ENCODE assay signal across 28 cellular contexts in genomic region chr12:126773491-126773890, GRCh38.
"Had no signal": no experiment of that assay in that cellular context is flagged by ENCODE, and none has a peak within 500 bp of the region (broad histone marks: within the 10 kb centered on the region; RNA-seq: fewer than 3 reads in every experiment).

No MANE protein-coding gene starts in this region.

- H3K27ac Mint-ChIP-seq: stimulated activated naive B cell treated with anti-CD40 and anti-IgM and Interleukin-4, amounts not matched to agents 10 μg/mL and 1 μg/mL and 100 μg/mL, for 72 hours had no signal

- H3K27me3 Mint-ChIP-seq: activated B cell treated with CpG ODN at 0.5 μM for 24 hours; activated T-helper 17 cell treated with anti-CD3 and anti-CD28 coated beads, Interleukin-2, amount 50 U/mL, for 72 hours; stimulated activated naive B cell treated with anti-CD40 and anti-IgM and Interleukin-4, amounts not matched to agents 10 μg/mL and 1 μg/mL and 100 μg/mL, for 72 hours had no signal

- DNase-seq: activated B cell treated with CpG ODN at 0.5 μM for 24 hours; activated CD4-positive, alpha-beta T cell treated with anti-CD3 and anti-CD28 coated beads for 4 hours; activated CD4-positive, alpha-beta T cell treated with anti-CD3 and anti-CD28 coated beads, Interleukin-2, amount 50 U/mL, for 4 hours; activated CD8-positive, alpha-beta memory T cell treated with anti-CD3 and anti-CD28 coated beads, Interleukin-2, amount 50 U/mL, for 48 hours; activated gamma-delta T cell treated with Interleukin-2 at 50 U/mL for 16 hours; activated naive CD4-positive, alpha-beta T cell treated with anti-CD3 and anti-CD28 coated beads, Interleukin-2, amount 50 U/mL, for 16 hours; activated T-cell treated with anti-CD3 and anti-CD28 coated beads, Interleukin-2, amount 50 U/mL, for 4 hours; dermis blood vessel endothelial cell; effector CD4-positive, alpha-beta T cell; islet precursor cell; left colon; midbrain; naive thymus-derived CD8-positive, alpha-beta T cell; nucleus accumbens; pancreas; retina; stimulated activated CD4-positive, alpha-beta T cell treated with anti-CD3 and anti-CD28 coated beads, Interleukin-12 subunit alpha, Interleukin-12 subunit beta, amount 100 ng/mL, for 4 hours; stimulated activated CD4-positive, alpha-beta T cell treated with anti-CD3 and anti-CD28 coated beads, Interleukin-4, amount 100 ng/mL, for 1 hour; stimulated activated naive B cell treated with anti-CD40 and anti-IgM and Interleukin-4, amounts not matched to agents 10 μg/mL and 1 μg/mL and 100 μg/mL, for 72 hours had no signal

- H3K4me2 ChIP-seq: hepatocyte had no signal

- H3K4me3 ChIP-seq: breast epithelium, gastroesophageal sphincter, hepatocyte, pancreas, prostate gland, skin epidermis, tibial nerve had no signal

- H3K27me3 ChIP-seq: breast epithelium, gastroesophageal sphincter, pancreas, tibial nerve had no signal

- H3K4me1 ChIP-seq: breast epithelium, gastroesophageal sphincter, prostate gland, tibial nerve had no signal

- H3K4me3 Mint-ChIP-seq: activated B cell treated with CpG ODN at 0.5 μM for 24 hours; activated T-cell treated with anti-CD3 and anti-CD28 coated beads, Interleukin-2, amount 50 U/mL, for 4 hours; naive thymus-derived CD8-positive, alpha-beta T cell; neural crest cell; stimulated activated naive B cell treated with anti-CD40 and anti-IgM and Interleukin-4, amounts not matched to agents 10 μg/mL and 1 μg/mL and 100 μg/mL, for 72 hours had no signal

- H3K36me3 Mint-ChIP-seq: naive thymus-derived CD8-positive, alpha-beta T cell had no signal

- H2AFZ ChIP-seq: hepatocyte had no signal

- H3K27ac ChIP-seq: breast epithelium, gastroesophageal sphincter, hepatocyte, prostate gland, skin epidermis, tibial nerve had no signal

- H3K79me2 ChIP-seq: hepatocyte had no signal

- ATAC-seq: activated T-cell treated with anti-CD3 and anti-CD28 coated beads, Interleukin-2, amount 50 U/mL, for 4 hours; activated T-helper 17 cell treated with anti-CD3 and anti-CD28 coated beads, Interleukin-2, amount 50 U/mL, for 72 hours; gastroesophageal sphincter; left colon; naive thymus-derived CD8-positive, alpha-beta T cell; sciatic nerve had no signal

- H3K4me1 Mint-ChIP-seq: neural crest cell had no signal

- H3K36me3 ChIP-seq: breast epithelium, gastroesophageal sphincter, pancreas, prostate gland, tibial nerve had no signal

- H3K9me3 ChIP-seq: breast epithelium, gastroesophageal sphincter, pancreas, prostate gland, tibial nerve had no signal
